1 cellular context compared by ENCODE assay signal in genomic region chr11:130025371-130025770, GRCh38.
TF ChIP-seq lines count a peak whose summit lies in the region.

No MANE protein-coding gene starts in this region.

TF ChIP-seq in IMR-90, 13 proteins besides CTCF, POLR2A, EP300 and RAD21:
- TF ChIP-seq BHLHE40 (IDR thresholded peaks at IDR 0.05; ENCODE audit: low read depth, low read length) (no peak), CHD1 (IDR thresholded peaks at IDR 0.05; ENCODE audit: low read depth, low read length) (no peak)
